1 cellular context compared by ENCODE assay signal in the genomic region with DNA sequence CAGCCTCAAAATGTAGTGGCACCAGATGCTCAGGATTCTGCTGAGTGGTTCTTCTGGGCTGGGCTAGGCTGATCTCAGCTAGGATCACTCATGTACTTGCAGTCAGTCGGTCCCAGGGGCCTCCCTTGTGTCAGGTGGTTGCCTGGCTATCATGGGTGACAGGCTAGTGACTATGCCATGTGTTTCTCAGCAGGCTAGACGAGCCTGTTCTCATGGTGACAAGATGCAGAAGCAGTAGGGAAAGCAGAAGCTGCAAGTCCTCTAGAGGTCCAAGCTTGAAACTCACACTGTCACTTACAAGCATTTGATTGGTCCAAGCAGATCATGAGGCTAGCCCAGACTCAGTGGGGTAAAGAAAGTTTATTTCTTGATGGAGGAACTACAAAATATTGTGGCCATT.
TF ChIP-seq lines count a peak whose summit lies in the region.

No MANE protein-coding gene starts in this region.

TF ChIP-seq in HepG2, 621 proteins besides CTCF, POLR2A, EP300 and RAD21:
- TF ChIP-seq PLRG1 (conservative IDR thresholded peaks at IDR 0.05) (no peak), AGO2 (optimal IDR thresholded peaks at IDR 0.05; ENCODE audit: low read depth, low read length) (no peak), ZNF616 (CRISPR knock-in tag; IDR thresholded peaks at IDR 0.05; ENCODE audit: low read depth) (no peak), NR2F6 (IDR thresholded peaks at IDR 0.05) (no peak), NR2F6 (CRISPR knock-in tag; IDR thresholded peaks at IDR 0.05) (no peak), MLXIP (CRISPR knock-in tag; IDR thresholded peaks at IDR 0.05; ENCODE audit: borderline replicate concordance) (no peak), SKIL (CRISPR knock-in tag; IDR thresholded peaks at IDR 0.05; ENCODE audit: borderline replicate concordance) (no peak), ZNF451 (CRISPR knock-in tag; IDR thresholded peaks at IDR 0.05) (no peak), RARA (CRISPR knock-in tag; IDR thresholded peaks at IDR 0.05) (no peak), HNRNPUL1 (IDR thresholded peaks at IDR 0.05; ENCODE audit: low read depth, low read length) (no peak), ARID4A (CRISPR knock-in tag; IDR thresholded peaks at IDR 0.05; ENCODE audit: borderline replicate concordance) (no peak), ZNF703 (CRISPR knock-in tag; IDR thresholded peaks at IDR 0.05; ENCODE audit: borderline replicate concordance) (no peak), ZNF704 (CRISPR knock-in tag; IDR thresholded peaks at IDR 0.05; ENCODE audit: borderline replicate concordance) (no peak), FOXK2 (IDR thresholded peaks at IDR 0.05) (no peak), NCOA1 (CRISPR knock-in tag; IDR thresholded peaks at IDR 0.05) (no peak), ZNF775 (CRISPR knock-in tag; IDR thresholded peaks at IDR 0.05; ENCODE audit: borderline replicate concordance) (no peak), ZNF317 (CRISPR knock-in tag; IDR thresholded peaks at IDR 0.05) (no peak), KLF16 (CRISPR knock-in tag; IDR thresholded peaks at IDR 0.05) (no peak), ZNF737 (CRISPR knock-in tag; IDR thresholded peaks at IDR 0.05; ENCODE audit: borderline replicate concordance) (no peak), NFATC3 (CRISPR knock-in tag; IDR thresholded peaks at IDR 0.05) (no peak)
- TF ChIP-seq, protein P1, sequence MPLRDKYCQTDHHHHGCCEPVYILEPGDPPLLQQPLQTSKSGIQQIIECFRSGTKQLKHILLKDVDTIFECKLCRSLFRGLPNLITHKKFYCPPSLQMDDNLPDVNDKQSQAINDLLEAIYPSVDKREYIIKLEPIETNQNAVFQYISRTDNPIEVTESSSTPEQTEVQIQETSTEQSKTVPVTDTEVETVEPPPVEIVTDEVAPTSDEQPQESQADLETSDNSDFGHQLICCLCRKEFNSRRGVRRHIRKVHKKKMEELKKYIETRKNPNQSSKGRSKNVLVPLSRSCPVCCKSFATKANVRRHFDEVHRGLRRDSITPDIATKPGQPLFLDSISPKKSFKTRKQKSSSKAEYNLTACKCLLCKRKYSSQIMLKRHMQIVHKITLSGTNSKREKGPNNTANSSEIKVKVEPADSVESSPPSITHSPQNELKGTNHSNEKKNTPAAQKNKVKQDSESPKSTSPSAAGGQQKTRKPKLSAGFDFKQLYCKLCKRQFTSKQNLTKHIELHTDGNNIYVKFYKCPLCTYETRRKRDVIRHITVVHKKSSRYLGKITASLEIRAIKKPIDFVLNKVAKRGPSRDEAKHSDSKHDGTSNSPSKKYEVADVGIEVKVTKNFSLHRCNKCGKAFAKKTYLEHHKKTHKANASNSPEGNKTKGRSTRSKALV (CRISPR knock-in tag; IDR thresholded peaks at IDR 0.05), result no peak
